Comparison of ENCODE assay signal across 10 cellular contexts in genomic region chr6:36493859-36494258, GRCh38. TPM values are rescaled to one million over a fixed set of nuclear protein-coding genes. Genes with fewer than 3 reads are reported as not detected.
DNase-seq lines count a peak whose midpoint lies in the region; ATAC-seq and TF ChIP-seq lines count a peak whose summit lies in the region.
"Had no signal": no experiment of that assay in that cellular context is flagged by ENCODE, and none has a peak within 500 bp of the region (broad histone marks: within the 10 kb centered on the region; RNA-seq: fewer than 3 reads in every experiment).

No MANE protein-coding gene starts in this region.

- POLR2A ChIA-PET in SK-N-SH (lab: Yijun Ruan, JAX): no interaction called here

- H4K20me1 ChIP-seq in SK-N-SH (ENCODE audit: insufficient read depth): no peaks in the 10 kb centered on the region

- H3K36me3 ChIP-seq in SK-N-SH (replicated peaks in 1 of 2; ENCODE audit: control insufficient read depth in 1 of 2, insufficient read depth in 2 of 2, low read length in 1 of 2): peaks cover 42 to 43% of the 10 kb centered on the region in 2 experiments

- no peak overlapping the region for H3K4me3 Mint-ChIP-seq in Calu3 (ENCODE audit: low read depth, unreplicated experiment)
- H3K4me3 Mint-ChIP-seq in mesothelial cell of epicardium: no peak overlapping the region

- no peak overlapping the region for H2AFZ ChIP-seq in SK-N-SH (ENCODE audit: low read depth)

- no peak overlapping the region for H3K4me3 ChIP-seq in SK-N-SH (ENCODE audit: low read depth in 2 of 2, low read length in 1 of 2)
- H3K4me3 ChIP-seq: adrenal gland had no signal

- no peak overlapping the region for H3K27ac ChIP-seq in SK-N-SH (ENCODE audit: low read depth in 2 of 2, low read length in 1 of 2)
- H3K27ac ChIP-seq: adrenal gland had no signal

- H3K9me3 ChIP-seq in SK-N-SH: no peaks in the 10 kb centered on the region
- H3K9me3 ChIP-seq: adrenal gland had no signal

- no peak overlapping the region for H3K4me2 ChIP-seq in SK-N-SH

- TF ChIP-seq RAD21 in SK-N-SH (IDR thresholded peaks at IDR 0.05; ENCODE audit: low read length): no peak

- H3K79me2 ChIP-seq in SK-N-SH (ENCODE audit: insufficient read depth): no peaks in the 10 kb centered on the region; the same call in 1 of the 2 replicates

- H3K4me1 Mint-ChIP-seq in Calu3 (ENCODE audit: low read depth, unreplicated experiment) (no peaks in the 10 kb centered on the region), mesothelial cell of epicardium (peaks cover 11% of the 10 kb centered on the region)

- BruUV-seq in Calu3 (replicated peaks; lab: Mats Ljungman, UMichigan): TSS peak; percentile 61

- TF ChIP-seq CTCF in Calu3 (IDR thresholded peaks at IDR 0.05; ENCODE audit: unreplicated experiment) (no peak), mesothelial cell of epicardium (IDR thresholded peaks at IDR 0.05; ENCODE audit: unreplicated experiment) (no peak), SK-N-SH (IDR thresholded peaks at IDR 0.05) (no peak)

- H3K27me3 Mint-ChIP-seq in Calu3 (ENCODE audit: unreplicated experiment) (no peaks in the 10 kb centered on the region), mesothelial cell of epicardium (ENCODE audit: low read depth) (no peaks in the 10 kb centered on the region)

- no peak for ATAC-seq in GM19023 (IDR thresholded peaks at IDR 0.05; ENCODE audit: unreplicated experiment)
- ATAC-seq in activated CD4-positive, CD25-positive, alpha-beta regulatory T cell treated with anti-CD3 and anti-CD28 coated beads, Interleukin-2, amount 50 U/mL, for 24 hours: no peak
- ATAC-seq in HG02798 (IDR thresholded peaks at IDR 0.05; ENCODE audit: poor library complexity, unreplicated experiment): no peak

- intact Hi-C loops in Calu3 (cut with micrococcal nuclease; ENCODE audit: unreplicated experiment): no loop called here

- DNase-seq in Calu3: no peak
- peak; percentile 89 for DNase-seq in MV-4-11 (lab: John Stamatoyannopoulos, UW)
- DNase-seq in astrocyte of the hippocampus (ENCODE audit: low read depth, low spot score): peak; percentile 51
- no peak for DNase-seq in mesothelial cell of epicardium (ENCODE audit: low spot score in 2 of 2, unreplicated experiment in 2 of 2)
- DNase-seq in SK-N-SH: no peak
- DNase-seq: adrenal gland had no signal

- WGBS in SK-N-SH (ENCODE audit: low lambda C conversion rate): 95% methylated on average over 2 of the region's 2 CpGs

- H3K9me2 ChIP-seq in SK-N-SH: no peaks in the 10 kb centered on the region

- H3F3A ChIP-seq in SK-N-SH (replicated peaks; ENCODE audit: insufficient read depth): peaks cover under 1% of the 10 kb centered on the region

- H3K27ac Mint-ChIP-seq in Calu3 (ENCODE audit: unreplicated experiment): peak overlapping the region; percentile 18
- H3K27ac Mint-ChIP-seq in mesothelial cell of epicardium: peak overlapping the region; percentile 4

- CTCF ChIA-PET in Calu3 (lab: Charles Lee): no interaction called here
- CTCF ChIA-PET in SK-N-SH (lab: Yijun Ruan, JAX): interaction anchor here (1.0 to 1.8 kb wide), 2 partner anchors 71 to 265 kb away, joined by 3 to 5 read pairs; no protein-coding TSS in a partner anchor

- no peaks in the 10 kb centered on the region for H3K9me3 Mint-ChIP-seq in Calu3 (ENCODE audit: low read depth, unreplicated experiment)
- no peaks in the 10 kb centered on the region for H3K9me3 Mint-ChIP-seq in mesothelial cell of epicardium

- no peak for TF ChIP-seq EP300 in SK-N-SH (IDR thresholded peaks at IDR 0.05; ENCODE audit: borderline replicate concordance in 1 of 2, low read depth in 1 of 2, low read length in 1 of 2)

- H3K36me3 Mint-ChIP-seq in Calu3 (ENCODE audit: insufficient read depth, unreplicated experiment) (peaks cover 57% of the 10 kb centered on the region), mesothelial cell of epicardium (peaks cover 47% of the 10 kb centered on the region)

- H3K4me1 ChIP-seq in SK-N-SH (ENCODE audit: control insufficient read depth in 1 of 2, insufficient read depth in 2 of 2, low read depth in 1 of 2, low read length in 1 of 2): no peaks in the 10 kb centered on the region

- H3K27me3 ChIP-seq in SK-N-SH (ENCODE audit: insufficient read depth): no peaks in the 10 kb centered on the region
- H3K27me3 ChIP-seq: adrenal gland had no signal

- H3K9ac ChIP-seq in SK-N-SH: no peak overlapping the region

TF ChIP-seq in SK-N-SH, 30 proteins besides CTCF, POLR2A, EP300 and RAD21:
- no peak for TF ChIP-seq FOXM1 (IDR thresholded peaks at IDR 0.05; ENCODE audit: low read depth)
- no peak for TF ChIP-seq ELF1 (IDR thresholded peaks at IDR 0.05)
- no peak for TF ChIP-seq GATA2 (CRISPR knock-in tag; IDR thresholded peaks at IDR 0.05)
- TF ChIP-seq SIN3A (IDR thresholded peaks at IDR 0.05; ENCODE audit: borderline replicate concordance, low read depth, low read length): no peak
- no peak for TF ChIP-seq NFIC (IDR thresholded peaks at IDR 0.05; ENCODE audit: borderline replicate concordance)
- no peak for TF ChIP-seq USF1 (IDR thresholded peaks at IDR 0.05; ENCODE audit: borderline replicate concordance, low read depth)
- no peak for TF ChIP-seq TCF12 (IDR thresholded peaks at IDR 0.05)

RNA-seq across cellular contexts. Expression of gene KCTD20, which starts 51.1 kb away (rescaled TPM):
- total RNA-seq in Calu3 (2022) (43.3 and 45.1 TPM in 2 replicates), mesothelial cell of epicardium (38.2 to 44.0 TPM (median 39.9 TPM) in 3 replicates)
- polyA plus RNA-seq in SK-N-SH (2012; rRNA removed): 29.0 and 36.1 TPM in 2 replicates
- polyA plus RNA-seq in SK-N-SH (2012; cell fraction: cytosol; rRNA removed): 42.9 and 44.4 TPM in 2 replicates
- polyA plus RNA-seq in SK-N-SH (2012; cell fraction: nucleus; rRNA removed): 10.2 and 17.5 TPM in 2 replicates

RNA-seq across cellular contexts. Expression of gene PXT1, which starts 51.2 kb away (rescaled TPM):
- total RNA-seq in Calu3 (2022): 0.21 TPM in 1 of 2 replicates, not detected in the other
- 0.11 TPM in 1 of 3 replicates, not detected in the others for total RNA-seq in mesothelial cell of epicardium
- not detected in 2 replicates for polyA plus RNA-seq in SK-N-SH (2012; rRNA removed)
- 0.04 TPM in 1 of 2 replicates, not detected in the other for polyA plus RNA-seq in SK-N-SH (2012; cell fraction: cytosol; rRNA removed)
- 0.04 TPM in 1 of 2 replicates, not detected in the other for polyA plus RNA-seq in SK-N-SH (2012; cell fraction: nucleus; rRNA removed)
- total RNA-seq: adrenal gland, M059J had no signal
- polyA plus RNA-seq: adrenal gland had no signal

RNA-seq across cellular contexts. Expression of gene STK38, which starts 53.4 kb away (rescaled TPM):
- total RNA-seq in Calu3 (2022) (63.0 and 70.3 TPM in 2 replicates), mesothelial cell of epicardium (46.3 to 47.8 TPM (median 47.7 TPM) in 3 replicates)
- polyA plus RNA-seq in SK-N-SH (2012; rRNA removed): 10.2 and 12.0 TPM in 2 replicates
- 11.0 and 11.9 TPM in 2 replicates for polyA plus RNA-seq in SK-N-SH (2012; cell fraction: cytosol; rRNA removed)
- 13.5 and 27.9 TPM in 2 replicates for polyA plus RNA-seq in SK-N-SH (2012; cell fraction: nucleus; rRNA removed)

Comparison
In these comparisons a context has a peak if more than half of its experiments do, and no peak if none do; other contexts are left out.
1. DNase-seq: peak in MV-4-11 (single experiment) and astrocyte of the hippocampus (single experiment); none in Calu3 (single experiment), mesothelial cell of epicardium (0 of 2) and SK-N-SH (single experiment).